ENCODE assay signal across 1 cellular context in genomic region chr1:227318003-227318851, GRCh38.
TF ChIP-seq lines count a peak whose summit lies in the region.

Gene CDC42BPA, minus strand, starts transcription at chr1:227318492. Its CDS starts 1,310 bp downstream, at chr1:227317182.

TF ChIP-seq in HEK293, 187 proteins besides CTCF, POLR2A, EP300 and RAD21 (continued from another document):
- TF ChIP-seq ZBTB11 (tag by site-specific recombination; conservative IDR thresholded peaks at IDR 0.05; ENCODE audit: low read depth) (no peak), ZEB2 (tag by site-specific recombination; IDR thresholded peaks at IDR 0.05) (peak; percentile 57; the same call in 1 of the 2 replicates), ZNF398 (tag by site-specific recombination; IDR thresholded peaks at IDR 0.05) (peak; percentile 96), ZNF449 (tag by site-specific recombination; IDR thresholded peaks at IDR 0.05) (peak; percentile 98), TCF7L2 (IDR thresholded peaks at IDR 0.05; ENCODE audit: borderline replicate concordance, low read depth, low read length) (no peak), ZNF747 (tag by site-specific recombination; IDR thresholded peaks at IDR 0.05) (no peak), ZNF112 (tag by site-specific recombination; IDR thresholded peaks at IDR 0.05) (no peak), ZNF133 (tag by site-specific recombination; IDR thresholded peaks at IDR 0.05) (no peak), PRDM10 (tag by site-specific recombination; IDR thresholded peaks at IDR 0.05) (peak; percentile 75), ZNF184 (tag by site-specific recombination; IDR thresholded peaks at IDR 0.05) (no peak; the same call in 1 of the 2 replicates), ZNF561 (tag by site-specific recombination; IDR thresholded peaks at IDR 0.05; ENCODE audit: borderline replicate concordance) (peak; percentile 70), GLI4 (tag by site-specific recombination; IDR thresholded peaks at IDR 0.05) (no peak)
